8 cellular contexts compared by ENCODE assay signal in genomic region chr12:123384994-123385376, GRCh38. TPM values are rescaled to one million over a fixed set of nuclear protein-coding genes. Genes with fewer than 3 reads are reported as not detected.
DNase-seq lines count a peak whose midpoint lies in the region; ATAC-seq and TF ChIP-seq lines count a peak whose summit lies in the region.

No MANE protein-coding gene starts in this region.

- peaks cover 28% of the 10 kb centered on the region for H3K4me1 Mint-ChIP-seq in activated CD8-positive, alpha-beta memory T cell treated with anti-CD3 and anti-CD28 coated beads, Interleukin-2, amount 10 ng/mL, durations not matched to agents 7 days and 5 days
- H3K4me1 Mint-ChIP-seq in activated CD4-positive, alpha-beta memory T cell treated with anti-CD3 and anti-CD28 coated beads for 36 hours (ENCODE audit: low read depth): peaks cover 20% of the 10 kb centered on the region

- H3K27me3 ChIP-seq in iPS-15b (ENCODE audit: control insufficient read depth, insufficient read depth, low read length): peaks cover 4% of the 10 kb centered on the region
- no peaks in the 10 kb centered on the region for H3K27me3 ChIP-seq in testis

- DNase-seq in activated CD8-positive, alpha-beta memory T cell treated with anti-CD3 and anti-CD28 coated beads, Interleukin-2, amount 10 ng/mL, durations not matched to agents 7 days and 5 days: no peak
- no peak for DNase-seq in activated CD8-positive, alpha-beta memory T cell treated with anti-CD3 and anti-CD28 coated beads, Interleukin-2, amount 50 U/mL, for 4 hours
- no peak for DNase-seq in activated CD4-positive, alpha-beta memory T cell treated with anti-CD3 and anti-CD28 coated beads for 36 hours
- no peak for DNase-seq in testis
- no peak for DNase-seq in mesenteric fat pad (ENCODE audit: low spot score)
- no peak for DNase-seq in NCI-H510A (lab: John Stamatoyannopoulos, UW)
- DNase-seq in OCI-M2 (lab: John Stamatoyannopoulos, UW; ENCODE audit: unreplicated experiment): no peak

- no peaks in the 10 kb centered on the region for H3K27me3 Mint-ChIP-seq in activated CD8-positive, alpha-beta memory T cell treated with anti-CD3 and anti-CD28 coated beads, Interleukin-2, amount 10 ng/mL, durations not matched to agents 7 days and 5 days
- H3K27me3 Mint-ChIP-seq in activated CD4-positive, alpha-beta memory T cell treated with anti-CD3 and anti-CD28 coated beads for 36 hours: no peaks in the 10 kb centered on the region

- H3K4me1 ChIP-seq in iPS-15b (ENCODE audit: control insufficient read depth, insufficient read depth, low read length) (peaks cover 9% of the 10 kb centered on the region), testis (peaks cover 19% of the 10 kb centered on the region)

- H3K36me3 ChIP-seq in iPS-15b (ENCODE audit: control insufficient read depth, insufficient read depth, low read length) (no peaks in the 10 kb centered on the region), testis (ENCODE audit: low read depth, missing control alignments) (no peaks in the 10 kb centered on the region)

- H3K9me3 ChIP-seq in iPS-15b (ENCODE audit: control insufficient read depth, insufficient read depth, low read length) (no peaks in the 10 kb centered on the region), testis (no peaks in the 10 kb centered on the region)

- peak overlapping the region; percentile 87 for H3K27ac Mint-ChIP-seq in activated CD8-positive, alpha-beta memory T cell treated with anti-CD3 and anti-CD28 coated beads, Interleukin-2, amount 10 ng/mL, durations not matched to agents 7 days and 5 days
- no peak overlapping the region for H3K27ac Mint-ChIP-seq in activated CD4-positive, alpha-beta memory T cell treated with anti-CD3 and anti-CD28 coated beads for 36 hours

- peak overlapping the region; percentile 82 for H3K4me3 ChIP-seq in iPS-15b (ENCODE audit: low read depth, low read length)
- peak overlapping the region; percentile 58 to 82 for H3K4me3 ChIP-seq in testis

- no peak for ATAC-seq in activated CD8-positive, alpha-beta memory T cell treated with anti-CD3 and anti-CD28 coated beads, Interleukin-2, amount 10 ng/mL, durations not matched to agents 7 days and 5 days

- H3K9ac ChIP-seq in iPS-15b (ENCODE audit: low read depth, low read length): no peak overlapping the region

- H3K36me3 Mint-ChIP-seq in activated CD8-positive, alpha-beta memory T cell treated with anti-CD3 and anti-CD28 coated beads, Interleukin-2, amount 10 ng/mL, durations not matched to agents 7 days and 5 days: no peaks in the 10 kb centered on the region
- peaks cover 2% of the 10 kb centered on the region for H3K36me3 Mint-ChIP-seq in activated CD4-positive, alpha-beta memory T cell treated with anti-CD3 and anti-CD28 coated beads for 36 hours

- no peak for TF ChIP-seq POLR2A in testis (IDR thresholded peaks at IDR 0.05)

- no peaks in the 10 kb centered on the region for H3K9me3 Mint-ChIP-seq in activated CD8-positive, alpha-beta memory T cell treated with anti-CD3 and anti-CD28 coated beads, Interleukin-2, amount 10 ng/mL, durations not matched to agents 7 days and 5 days (ENCODE audit: low read depth)
- no peaks in the 10 kb centered on the region for H3K9me3 Mint-ChIP-seq in activated CD4-positive, alpha-beta memory T cell treated with anti-CD3 and anti-CD28 coated beads for 36 hours

- H3K27ac ChIP-seq in testis: no peak overlapping the region

- POLR2A ChIA-PET in activated CD4-positive, alpha-beta memory T cell treated with anti-CD3 and anti-CD28 coated beads for 36 hours (lab: Charles Lee): interaction anchor here (1.2 to 2.1 kb wide), 4 partner anchors 19 to 199 kb away, joined by 5 to 28 read pairs (median 7); partner anchors contain the start of genes RILPL2 and TMED2

- peak overlapping the region; percentile 80 for H3K4me3 Mint-ChIP-seq in activated CD8-positive, alpha-beta memory T cell treated with anti-CD3 and anti-CD28 coated beads, Interleukin-2, amount 10 ng/mL, durations not matched to agents 7 days and 5 days
- peak overlapping the region; percentile 83 for H3K4me3 Mint-ChIP-seq in activated CD4-positive, alpha-beta memory T cell treated with anti-CD3 and anti-CD28 coated beads for 36 hours

- no peak for TF ChIP-seq CTCF in testis (IDR thresholded peaks at IDR 0.05)

- intact Hi-C loops in activated CD4-positive, alpha-beta memory T cell treated with anti-CD3 and anti-CD28 coated beads for 36 hours (cut with micrococcal nuclease): loop anchor here (5.0 kb wide), 3 partner anchors 72 to 153 kb away; partner anchors contain the start of genes MPHOSPH9, MTRFR, RILPL1 and SNRNP35
- intact Hi-C loops in testis (cut with DNase I; ENCODE audit: low total_unique reads): no loop called here

- 5 to 14% methylated on average over 1 of the region's 1 CpG for WGBS in testis, 2 donors

- CTCF ChIA-PET in activated CD8-positive, alpha-beta memory T cell treated with anti-CD3 and anti-CD28 coated beads, Interleukin-2, amount 10 ng/mL, durations not matched to agents 7 days and 5 days (lab: Charles Lee): interaction anchor here (1.4 to 2.8 kb wide), 6 partner anchors 9 to 147 kb away, joined by 3 to 26 read pairs (median 7); partner anchors contain the start of gene SBNO1
- CTCF ChIA-PET in activated CD4-positive, alpha-beta memory T cell treated with anti-CD3 and anti-CD28 coated beads for 36 hours (lab: Charles Lee): interaction anchor here (0.6 to 2.4 kb wide), 4 partner anchors 20 to 198 kb away, joined by 3 to 28 read pairs (median 4); partner anchors contain the start of gene SBNO1

RNA-seq across cellular contexts. Expression of gene KMT5A, which starts 1.1 kb away (rescaled TPM):
- total RNA-seq in activated CD8-positive, alpha-beta memory T cell treated with anti-CD3 and anti-CD28 coated beads, Interleukin-2, amount 10 ng/mL, durations not matched to agents 7 days and 5 days: 10 to 100 TPM; 76.3 to 79.3 TPM
- 10 to 100 TPM; 59.9 to 62.0 TPM for total RNA-seq in activated CD4-positive, alpha-beta memory T cell treated with anti-CD3 and anti-CD28 coated beads for 36 hours
- total RNA-seq in testis: 10 to 100 TPM; 25.3 to 28.3 TPM
- 25.2 TPM for polyA plus RNA-seq in testis (ENCODE audit: insufficient read depth, low read depth, low replicate concordance)
- 39.9 TPM for total RNA-seq in mesenteric fat pad

RNA-seq across cellular contexts. Expression of gene SBNO1, which starts 20.3 kb away (rescaled TPM):
- 10 to 100 TPM; 35.7 to 45.3 TPM for total RNA-seq in activated CD8-positive, alpha-beta memory T cell treated with anti-CD3 and anti-CD28 coated beads, Interleukin-2, amount 10 ng/mL, durations not matched to agents 7 days and 5 days
- total RNA-seq in activated CD4-positive, alpha-beta memory T cell treated with anti-CD3 and anti-CD28 coated beads for 36 hours: 10 to 100 TPM; 49.9 to 50.6 TPM
- 10 to 100 TPM; 91.4 TPM for total RNA-seq in testis
- polyA plus RNA-seq in testis (ENCODE audit: insufficient read depth, low read depth, low replicate concordance): 114 TPM
- 28.5 TPM for total RNA-seq in mesenteric fat pad

RNA-seq across cellular contexts. Expression of gene RILPL2, which starts 51.5 kb away (rescaled TPM):
- total RNA-seq in activated CD8-positive, alpha-beta memory T cell treated with anti-CD3 and anti-CD28 coated beads, Interleukin-2, amount 10 ng/mL, durations not matched to agents 7 days and 5 days: 10 to 100 TPM in 1 of 2 experiments, 1 to 10 TPM in 1; 6.3 to 11.3 TPM
- 10 to 100 TPM; 15.4 to 16.6 TPM for total RNA-seq in activated CD4-positive, alpha-beta memory T cell treated with anti-CD3 and anti-CD28 coated beads for 36 hours
- total RNA-seq in testis: 1 to 10 TPM; 2.2 to 2.8 TPM
- polyA plus RNA-seq in testis (ENCODE audit: insufficient read depth, low read depth, low replicate concordance): 3.6 TPM
- 10.4 TPM for total RNA-seq in mesenteric fat pad
